In genomic region chr1:72000809-72001208, GRCh38 we compare ENCODE assay signal across 12 cellular contexts.
DNase-seq lines count a peak whose midpoint lies in the region; ATAC-seq and TF ChIP-seq lines count a peak whose summit lies in the region.
"Had no signal": no experiment of that assay in that cellular context is flagged by ENCODE, and none has a peak within 500 bp of the region (broad histone marks: within the 10 kb centered on the region; RNA-seq: fewer than 3 reads in every experiment).

No MANE protein-coding gene starts in this region.

- DNase-seq in AG10803 (ENCODE audit: low read depth) (peak; percentile 5), RWPE2 (ENCODE audit: low spot score) (no peak), fibroblast of pulmonary artery (ENCODE audit: low read depth) (peak; percentile 13), suprapubic skin (ENCODE audit: low spot score in 2 of 2) (no peak), GM23248 (no peak), immature natural killer cell (no peak)
- no peak for DNase-seq in activated CD8-positive, alpha-beta T cell treated with anti-CD3 and anti-CD28 coated beads, Interleukin-2, amount 10 ng/mL, durations not matched to agents 7 days and 5 days
- DNase-seq: activated naive CD8-positive, alpha-beta T cell treated with anti-CD3 and anti-CD28 coated beads for 36 hours; stimulated activated naive CD4-positive, alpha-beta T cell treated with Interleukin-2 at 50 U/mL for 16 hours had no signal

- no peak for TF ChIP-seq EP300 in suprapubic skin (IDR thresholded peaks at IDR 0.05)

- H2AFZ ChIP-seq in GM23248, result no peak overlapping the region

- H3K4me3 ChIP-seq in AG10803 (ENCODE audit: low read length), result no peak overlapping the region
- H3K4me3 ChIP-seq in RWPE2 (ENCODE audit: severe bottlenecking), result no peak overlapping the region
- no peak overlapping the region for H3K4me3 ChIP-seq in fibroblast of pulmonary artery (replicated peaks; ENCODE audit: low read depth, low read length)
- no peak overlapping the region for H3K4me3 ChIP-seq in suprapubic skin
- H3K4me3 ChIP-seq in GM23248, result no peak overlapping the region
- H3K4me3 ChIP-seq: BLaER1, SK-N-MC had no signal

- ATAC-seq in HG02885 (IDR thresholded peaks at IDR 0.05; ENCODE audit: poor library complexity, unreplicated experiment) (peak; percentile 50), RWPE2 (ENCODE audit: low read depth) (peak; percentile 41; the same call in 1 of the 3 replicates)
- ATAC-seq in activated CD8-positive, alpha-beta T cell treated with anti-CD3 and anti-CD28 coated beads, Interleukin-2, amount 10 ng/mL, durations not matched to agents 7 days and 5 days, result no peak

- no peaks in the 10 kb centered on the region for H3K9me3 Mint-ChIP-seq in activated CD8-positive, alpha-beta T cell treated with anti-CD3 and anti-CD28 coated beads, Interleukin-2, amount 10 ng/mL, durations not matched to agents 7 days and 5 days (ENCODE audit: insufficient read depth)
- peaks cover 0 to 13% (median 5%) of the 10 kb centered on the region in 6 donors for H3K9me3 Mint-ChIP-seq in immature natural killer cell
- H3K9me3 Mint-ChIP-seq: activated naive CD8-positive, alpha-beta T cell treated with anti-CD3 and anti-CD28 coated beads for 36 hours had no signal

- no peaks in the 10 kb centered on the region for H3K4me1 ChIP-seq in RWPE2 (ENCODE audit: insufficient read depth, poor library complexity, severe bottlenecking)
- H3K4me1 ChIP-seq in suprapubic skin, result no peaks in the 10 kb centered on the region
- H3K4me1 ChIP-seq in GM23248 (ENCODE audit: insufficient read depth), result no peaks in the 10 kb centered on the region
- H3K4me1 ChIP-seq: BLaER1 had no signal

- H3K9me2 ChIP-seq in GM23248 (ENCODE audit: insufficient read depth), result no peaks in the 10 kb centered on the region

- H4K20me1 ChIP-seq in GM23248 (ENCODE audit: insufficient read depth), result no peaks in the 10 kb centered on the region
- H4K20me1 ChIP-seq: BLaER1 had no signal

- WGBS in suprapubic skin, result 62% methylated on average over 4 of the region's 4 CpGs
- 85 to 89% methylated on average over 4 of the region's 4 CpGs for WGBS in GM23248 (ENCODE audit: low coverage in 1 of 2, low lambda C conversion rate in 2 of 2, missing lambda C conversion rate in 2 of 2), 2 experiments

- POLR2A ChIA-PET in activated CD8-positive, alpha-beta T cell treated with anti-CD3 and anti-CD28 coated beads, Interleukin-2, amount 10 ng/mL, durations not matched to agents 7 days and 5 days (lab: Charles Lee), result no interaction called here

- in situ Hi-C loops in GM23248 (cut with MboI), result no loop called here

- H3K36me3 Mint-ChIP-seq in activated CD8-positive, alpha-beta T cell treated with anti-CD3 and anti-CD28 coated beads, Interleukin-2, amount 10 ng/mL, durations not matched to agents 7 days and 5 days (ENCODE audit: low read depth), result no peaks in the 10 kb centered on the region
- no peaks in the 10 kb centered on the region for H3K36me3 Mint-ChIP-seq in immature natural killer cell
- H3K36me3 Mint-ChIP-seq: activated naive CD8-positive, alpha-beta T cell treated with anti-CD3 and anti-CD28 coated beads for 36 hours had no signal

- H3K27me3 ChIP-seq in RWPE2 (ENCODE audit: insufficient read depth, poor library complexity, severe bottlenecking) (no peaks in the 10 kb centered on the region), suprapubic skin (no peaks in the 10 kb centered on the region), GM23248 (replicated peaks; ENCODE audit: insufficient read depth) (no peaks in the 10 kb centered on the region)
- H3K27me3 ChIP-seq: BLaER1 had no signal

- no peak overlapping the region for H3K4me2 ChIP-seq in GM23248 (ENCODE audit: unreplicated experiment)
- H3K4me2 ChIP-seq: BLaER1 had no signal

- no peaks in the 10 kb centered on the region for H3K4me1 Mint-ChIP-seq in activated CD8-positive, alpha-beta T cell treated with anti-CD3 and anti-CD28 coated beads, Interleukin-2, amount 10 ng/mL, durations not matched to agents 7 days and 5 days (ENCODE audit: low read depth)
- H3K4me1 Mint-ChIP-seq in immature natural killer cell, result no peaks in the 10 kb centered on the region
- H3K4me1 Mint-ChIP-seq: activated naive CD8-positive, alpha-beta T cell treated with anti-CD3 and anti-CD28 coated beads for 36 hours had no signal

- H3K27ac ChIP-seq in RWPE2 (ENCODE audit: poor library complexity, severe bottlenecking), result no peak overlapping the region
- H3K27ac ChIP-seq in suprapubic skin, result no peak overlapping the region
- no peak overlapping the region for H3K27ac ChIP-seq in GM23248
- H3K27ac ChIP-seq: BLaER1, SK-N-MC had no signal

- no peak for TF ChIP-seq POLR2A in suprapubic skin (IDR thresholded peaks at IDR 0.05)

- H3K36me3 ChIP-seq in RWPE2 (ENCODE audit: low read depth) (no peaks in the 10 kb centered on the region), suprapubic skin (no peaks in the 10 kb centered on the region), GM23248 (ENCODE audit: low read depth) (no peaks in the 10 kb centered on the region)
- H3K36me3 ChIP-seq: BLaER1 had no signal

- TF ChIP-seq CTCF in AG10803 (conservative IDR thresholded peaks at IDR 0.05; ENCODE audit: low read length), result no peak
- no peak for TF ChIP-seq CTCF in RWPE2 (IDR thresholded peaks at IDR 0.05; ENCODE audit: poor library complexity, severe bottlenecking)
- TF ChIP-seq CTCF in fibroblast of pulmonary artery (IDR thresholded peaks at IDR 0.05; ENCODE audit: low read length, missing control alignments), result no peak
- TF ChIP-seq CTCF in suprapubic skin (IDR thresholded peaks at IDR 0.05), result no peak

- no peaks in the 10 kb centered on the region for H3K27me3 Mint-ChIP-seq in activated CD8-positive, alpha-beta T cell treated with anti-CD3 and anti-CD28 coated beads, Interleukin-2, amount 10 ng/mL, durations not matched to agents 7 days and 5 days (ENCODE audit: low read depth)
- no peaks in the 10 kb centered on the region for H3K27me3 Mint-ChIP-seq in immature natural killer cell (ENCODE audit: low read depth in 3 of 3)
- H3K27me3 Mint-ChIP-seq: activated naive CD8-positive, alpha-beta T cell treated with anti-CD3 and anti-CD28 coated beads for 36 hours had no signal

- no peak overlapping the region for H3K27ac Mint-ChIP-seq in activated CD8-positive, alpha-beta T cell treated with anti-CD3 and anti-CD28 coated beads, Interleukin-2, amount 10 ng/mL, durations not matched to agents 7 days and 5 days
- H3K27ac Mint-ChIP-seq in immature natural killer cell, result no peak overlapping the region
- H3K27ac Mint-ChIP-seq: activated naive CD8-positive, alpha-beta T cell treated with anti-CD3 and anti-CD28 coated beads for 36 hours had no signal

- H3K4me3 Mint-ChIP-seq in activated CD8-positive, alpha-beta T cell treated with anti-CD3 and anti-CD28 coated beads, Interleukin-2, amount 10 ng/mL, durations not matched to agents 7 days and 5 days, result no peak overlapping the region
- H3K4me3 Mint-ChIP-seq in immature natural killer cell, result no peak overlapping the region
- H3K4me3 Mint-ChIP-seq: activated naive CD8-positive, alpha-beta T cell treated with anti-CD3 and anti-CD28 coated beads for 36 hours had no signal

- H3F3A ChIP-seq in GM23248 (ENCODE audit: insufficient read depth), result no peaks in the 10 kb centered on the region

- H3K79me2 ChIP-seq in GM23248 (ENCODE audit: insufficient read depth), result no peaks in the 10 kb centered on the region

- H3K9me3 ChIP-seq in RWPE2 (ENCODE audit: severe bottlenecking) (no peaks in the 10 kb centered on the region), suprapubic skin (no peaks in the 10 kb centered on the region), GM23248 (ENCODE audit: low read depth) (no peaks in the 10 kb centered on the region)
- H3K9me3 ChIP-seq: BLaER1 had no signal

- H3K9ac ChIP-seq in GM23248, result no peak overlapping the region
- H3K9ac ChIP-seq: BLaER1 had no signal

- CTCF ChIA-PET in activated CD8-positive, alpha-beta T cell treated with anti-CD3 and anti-CD28 coated beads, Interleukin-2, amount 10 ng/mL, durations not matched to agents 7 days and 5 days (lab: Charles Lee), result no interaction called here

Comparison
In these comparisons a context has a peak if more than half of its experiments do, and no peak if none do; other contexts are left out.
1. DNase-seq: peak in AG10803 (single experiment) and fibroblast of pulmonary artery (single experiment); none in RWPE2 (single experiment), suprapubic skin (0 of 2), activated CD8-positive, alpha-beta T cell treated with anti-CD3 and anti-CD28 coated beads, Interleukin-2, amount 10 ng/mL, durations not matched to agents 7 days and 5 days (single experiment), GM23248 (single experiment) and immature natural killer cell (0 of 3).